ENCODE assay signal across 28 cellular contexts in genomic region chr1:184255560-184255959, GRCh38.
"Had no signal": no experiment of that assay in that cellular context is flagged by ENCODE, and none has a peak within 500 bp of the region (broad histone marks: within the 10 kb centered on the region; RNA-seq: fewer than 3 reads in every experiment).

No MANE protein-coding gene starts in this region.

- H3K4me1 ChIP-seq: pancreas, uterus had no signal

- H3K4me3 ChIP-seq: heart left ventricle, pancreas, skin epidermis, uterus had no signal

- H3K9me3 Mint-ChIP-seq: activated T-cell treated with anti-CD3 and anti-CD28 coated beads, Interleukin-2, amount 50 U/mL, for 72 hours; neural crest cell; T-helper 1 cell treated with Interleukin-12 subunit alpha and Interleukin-12 subunit beta and Interleukin-4 antibody, amounts not matched to agents 30 μg/mL and 1 μg/mL, for 36 hours had no signal

- DNase-seq: activated CD4-positive, alpha-beta T cell treated with anti-CD3 and anti-CD28 coated beads for 4 hours; activated CD4-positive, alpha-beta T cell treated with anti-CD3 and anti-CD28 coated beads, Interleukin-2, amount 50 U/mL, for 4 hours; activated naive CD4-positive, alpha-beta T cell; activated T-cell treated with anti-CD3 and anti-CD28 coated beads for 4 hours; activated T-cell treated with anti-CD3 and anti-CD28 coated beads, Interleukin-2, amount 50 U/mL, for 72 hours; anterior cingulate cortex; effector CD8-positive, alpha-beta T cell; erythroblast; foreskin fibroblast; heart left ventricle; kidney glomerular epithelial cell; left ventricle myocardium superior; naive thymus-derived CD4-positive, alpha-beta T cell; nucleus accumbens; pancreas; right cardiac atrium; stimulated activated CD4-positive, alpha-beta T cell treated with anti-CD3 and anti-CD28 coated beads, Interleukin-4, amount 100 ng/mL, for 24 hours; stimulated activated naive CD8-positive, alpha-beta T cell treated with anti-CD3 and anti-CD28 coated beads, Interleukin-15, amount 100 ng/mL, for 72 hours; substantia nigra; T-helper 9 cell; uterus had no signal

- H3K27me3 ChIP-seq: heart left ventricle, pancreas, uterus had no signal

- H3K36me3 Mint-ChIP-seq: naive thymus-derived CD4-positive, alpha-beta T cell; stimulated activated memory B cell treated with anti-CD40 and anti-IgM and Interleukin-4, amounts not matched to agents 10 μg/mL and 1 μg/mL and 100 μg/mL, for 72 hours; type B pancreatic cell had no signal

- H3K4me3 Mint-ChIP-seq: activated T-cell treated with anti-CD3 and anti-CD28 coated beads, Interleukin-2, amount 50 U/mL, for 72 hours; naive thymus-derived CD4-positive, alpha-beta T cell; neural crest cell; stimulated activated memory B cell treated with anti-CD40 and anti-IgM and Interleukin-4, amounts not matched to agents 10 μg/mL and 1 μg/mL and 100 μg/mL, for 72 hours; stimulated activated naive CD8-positive, alpha-beta T cell treated with anti-CD3 and anti-CD28 coated beads, Interleukin-15, amount 100 ng/mL, for 72 hours; T-helper 1 cell treated with Interleukin-12 subunit alpha and Interleukin-12 subunit beta and Interleukin-4 antibody, amounts not matched to agents 30 μg/mL and 1 μg/mL, for 36 hours; type B pancreatic cell had no signal

- H3K27ac Mint-ChIP-seq: activated naive CD4-positive, alpha-beta T cell treated with anti-CD3 and anti-CD28 coated beads, Interleukin-2, amount 50 U/mL, for 72 hours; activated T-cell treated with anti-CD3 and anti-CD28 coated beads, Interleukin-2, amount 50 U/mL, for 72 hours; naive thymus-derived CD4-positive, alpha-beta T cell; stimulated activated memory B cell treated with anti-CD40 and anti-IgM and Interleukin-4, amounts not matched to agents 10 μg/mL and 1 μg/mL and 100 μg/mL, for 72 hours; stimulated activated naive CD8-positive, alpha-beta T cell treated with anti-CD3 and anti-CD28 coated beads, Interleukin-15, amount 100 ng/mL, for 72 hours; T-helper 1 cell treated with Interleukin-12 subunit alpha and Interleukin-12 subunit beta and Interleukin-4 antibody, amounts not matched to agents 30 μg/mL and 1 μg/mL, for 36 hours; type B pancreatic cell had no signal

- H3K4me1 Mint-ChIP-seq: naive thymus-derived CD4-positive, alpha-beta T cell; neural crest cell; stimulated activated memory B cell treated with anti-CD40 and anti-IgM and Interleukin-4, amounts not matched to agents 10 μg/mL and 1 μg/mL and 100 μg/mL, for 72 hours; stimulated activated naive CD8-positive, alpha-beta T cell treated with anti-CD3 and anti-CD28 coated beads, Interleukin-15, amount 100 ng/mL, for 72 hours had no signal

- ATAC-seq: activated naive CD4-positive, alpha-beta T cell treated with anti-CD3 and anti-CD28 coated beads, Interleukin-2, amount 50 U/mL, for 72 hours; activated T-cell treated with anti-CD3 and anti-CD28 coated beads, Interleukin-2, amount 50 U/mL, for 72 hours; left ventricle myocardium superior; naive thymus-derived CD4-positive, alpha-beta T cell; pancreas; right cardiac atrium; stimulated activated naive CD8-positive, alpha-beta T cell treated with anti-CD3 and anti-CD28 coated beads, Interleukin-15, amount 100 ng/mL, for 72 hours had no signal

- H3K9me3 ChIP-seq: heart left ventricle, pancreas, uterus had no signal

- H3K36me3 ChIP-seq: heart left ventricle, pancreas, uterus had no signal

- H3K27ac ChIP-seq: pancreas, skin epidermis, uterus, VCaP had no signal
